9 cellular contexts compared by ENCODE assay signal in genomic region chr14:66359500-66359899, GRCh38.
DNase-seq lines count a peak whose midpoint lies in the region; ATAC-seq and TF ChIP-seq lines count a peak whose summit lies in the region.
"Had no signal": no experiment of that assay in that cellular context is flagged by ENCODE, and none has a peak within 500 bp of the region (broad histone marks: within the 10 kb centered on the region; RNA-seq: fewer than 3 reads in every experiment).

No MANE protein-coding gene starts in this region.

- DNase-seq in CD1c-positive myeloid dendritic cell (ENCODE audit: extremely low spot score) (peak; percentile 60), NCI-H2081 treated with DMSO at 0.1 percent for 48 hours (lab: John Stamatoyannopoulos, UW) (peak; percentile 20), WTC11 (ENCODE audit: low spot score) (no peak), hepatic stellate cell (ENCODE audit: low spot score) (peak; percentile 12)
- peak in 2 of 3 experiments; percentile 1 to 12 for DNase-seq in stimulated activated CD4-positive, alpha-beta T cell treated with anti-CD3 and anti-CD28 coated beads, TNF-alpha, amount 100 ng/mL, for 24 hours (ENCODE audit: low read depth in 3 of 3)

- H3K9me3 Mint-ChIP-seq in WTC11: peaks cover under 1% of the 10 kb centered on the region

- POLR2A ChIA-PET in WTC11 (lab: Charles Lee): interaction anchor here (0.5 to 0.6 kb wide), 3 partner anchors 14 to 1206 kb away, joined by 4 read pairs; no protein-coding TSS in a partner anchor

- 0 out of 2 replicates have a peak overlapping the region, but pooled peaks have one; percentile 7 for H3K4me3 Mint-ChIP-seq in WTC11
- H3K4me3 Mint-ChIP-seq: T-helper 17 cell had no signal

- no peak overlapping the region for H3K27ac Mint-ChIP-seq in WTC11
- H3K27ac Mint-ChIP-seq: T-helper 17 cell had no signal

- H3K4me1 Mint-ChIP-seq in WTC11: peaks cover 29% of the 10 kb centered on the region
- H3K4me1 Mint-ChIP-seq: T-helper 17 cell had no signal

- H3K27me3 Mint-ChIP-seq in WTC11 (ENCODE audit: low read depth): peaks cover 17% of the 10 kb centered on the region

- ATAC-seq in WTC11: peak; percentile 31
- no peak for ATAC-seq in HG03457 (IDR thresholded peaks at IDR 0.05; ENCODE audit: unreplicated experiment)
- ATAC-seq in GM19023 (IDR thresholded peaks at IDR 0.05; ENCODE audit: unreplicated experiment): no peak
- ATAC-seq: T-helper 17 cell had no signal

- CTCF ChIA-PET in WTC11 (lab: Charles Lee): interaction anchor here (0.6 to 2.8 kb wide), 50 partner anchors 8 to 1303 kb away, joined by 3 to 49 read pairs (median 4); partner anchors contain the start of genes ATP6V1D, EIF2S1 and GPHN

- no peaks in the 10 kb centered on the region for H3K36me3 Mint-ChIP-seq in WTC11

- TF ChIP-seq CTCF in GM12874 (IDR thresholded peaks at IDR 0.05; ENCODE audit: insufficient read depth, low read depth, low read length): peak; percentile 36
- peak; percentile 61 for TF ChIP-seq CTCF in WTC11 (IDR thresholded peaks at IDR 0.05)

TF ChIP-seq in WTC11, 78 proteins besides CTCF, POLR2A, EP300 and RAD21:
- TF ChIP-seq FOXK1 (CRISPR knock-in tag; IDR thresholded peaks at IDR 0.05) (no peak), NR3C1 (CRISPR knock-in tag; conservative IDR thresholded peaks at IDR 0.05; ENCODE audit: low read depth) (no peak), ZNF423 (CRISPR knock-in tag; IDR thresholded peaks at IDR 0.05) (no peak), CBFB (CRISPR knock-in tag; IDR thresholded peaks at IDR 0.05; ENCODE audit: low read depth) (no peak)
- TF ChIP-seq, protein P1, sequence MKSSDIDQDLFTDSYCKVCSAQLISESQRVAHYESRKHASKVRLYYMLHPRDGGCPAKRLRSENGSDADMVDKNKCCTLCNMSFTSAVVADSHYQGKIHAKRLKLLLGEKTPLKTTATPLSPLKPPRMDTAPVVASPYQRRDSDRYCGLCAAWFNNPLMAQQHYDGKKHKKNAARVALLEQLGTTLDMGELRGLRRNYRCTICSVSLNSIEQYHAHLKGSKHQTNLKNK (CRISPR knock-in tag; IDR thresholded peaks at IDR 0.05): no peak
TF ChIP-seq in WTC11: peak in this region for 0.
